ENCODE assay signal across 9 cellular contexts in the genomic region with DNA sequence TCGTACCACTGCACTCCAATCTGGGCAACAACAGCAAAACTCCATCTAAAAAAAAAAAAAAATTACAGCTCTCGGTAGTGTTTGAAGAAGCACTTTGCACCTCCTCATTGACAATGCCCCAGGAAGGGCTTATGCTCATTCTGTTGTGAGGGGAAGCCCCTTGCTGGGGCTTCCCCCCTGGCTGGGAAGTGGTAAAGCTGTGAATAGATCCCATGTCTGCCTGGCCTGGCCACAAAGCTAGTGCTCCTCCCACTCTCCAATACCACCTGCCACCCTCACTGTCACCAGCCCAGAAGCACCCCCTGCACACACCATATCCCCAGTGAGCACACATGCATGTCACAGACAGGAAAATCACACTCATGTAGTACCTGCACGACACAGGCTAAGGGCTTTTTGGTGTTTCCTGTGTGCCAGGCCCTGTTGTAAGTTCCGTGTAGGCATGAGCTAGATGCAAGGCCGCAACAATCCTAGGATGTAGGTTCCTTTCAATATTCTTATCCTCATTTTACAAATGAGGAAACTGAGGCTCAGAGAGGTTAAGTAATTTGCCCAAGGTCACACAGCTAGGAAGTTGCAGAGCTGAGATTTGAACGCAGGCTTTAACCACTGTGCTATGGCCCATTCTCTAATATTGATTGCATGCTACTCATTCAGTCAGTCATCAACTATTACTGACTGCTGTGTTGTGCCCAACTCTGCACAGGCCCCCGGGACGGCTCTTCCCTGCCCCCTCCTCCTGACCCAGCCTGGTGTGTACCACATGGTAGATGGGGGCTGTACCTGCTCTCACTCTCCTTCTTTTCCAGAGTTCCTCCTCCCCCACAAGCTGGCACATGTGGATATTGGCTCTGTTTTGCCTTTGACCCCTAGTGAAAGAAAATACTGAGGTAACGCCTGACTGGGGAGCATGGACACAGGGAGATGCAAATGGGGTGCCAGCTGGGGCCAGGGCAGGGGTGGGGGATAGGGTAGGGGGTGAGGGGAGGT. TPM values are rescaled to one million over a fixed set of nuclear protein-coding genes. Genes with fewer than 3 reads are reported as not detected.
DNase-seq lines count a peak whose midpoint lies in the region; ATAC-seq and TF ChIP-seq lines count a peak whose summit lies in the region.
"Had no signal": no experiment of that assay in that cellular context is flagged by ENCODE, and none has a peak within 500 bp of the region (broad histone marks: within the 10 kb centered on the region; RNA-seq: fewer than 3 reads in every experiment).

No MANE protein-coding gene starts in this region.

- H3K36me3 Mint-ChIP-seq in chondrocyte (ENCODE audit: low read depth) (no peaks in the 10 kb centered on the region), type B pancreatic cell (no peaks in the 10 kb centered on the region)
- H3K36me3 Mint-ChIP-seq in stimulated activated naive B cell treated with anti-CD40 and anti-IgM and Interleukin-4, amounts not matched to agents 10 μg/mL and 1 μg/mL and 100 μg/mL, for 72 hours: no peaks in the 10 kb centered on the region

- peak; percentile 45 for TF ChIP-seq CTCF in chondrocyte (IDR thresholded peaks at IDR 0.05)
- TF ChIP-seq CTCF in type B pancreatic cell (conservative IDR thresholded peaks at IDR 0.05): no peak

- H3K27me3 Mint-ChIP-seq in chondrocyte (ENCODE audit: low read depth) (no peaks in the 10 kb centered on the region), type B pancreatic cell (peaks cover 15% of the 10 kb centered on the region)
- H3K27me3 Mint-ChIP-seq in stimulated activated naive B cell treated with anti-CD40 and anti-IgM and Interleukin-4, amounts not matched to agents 10 μg/mL and 1 μg/mL and 100 μg/mL, for 72 hours: peaks cover 32 to 44% of the 10 kb centered on the region in 2 donors

- peak; percentile 7 for DNase-seq in SHP77 treated with DMSO at 0.1 percent for 48 hours (lab: John Stamatoyannopoulos, UW)
- DNase-seq in SHP77 (lab: John Stamatoyannopoulos, UW): no peak
- DNase-seq in NCI-H345 (lab: John Stamatoyannopoulos, UW): peak; percentile 35
- DNase-seq in chondrocyte (ENCODE audit: low spot score): no peak
- peak; percentile 68 for DNase-seq in stimulated activated naive B cell treated with anti-CD40 and anti-IgM and Interleukin-4, amounts not matched to agents 10 μg/mL and 1 μg/mL and 100 μg/mL, for 72 hours
- no peak for DNase-seq in type B pancreatic cell (ENCODE audit: extremely low spot score, unreplicated experiment)
- no peak for DNase-seq in NCI-H2196 (lab: John Stamatoyannopoulos, UW; ENCODE audit: unreplicated experiment)

- H3K9me3 Mint-ChIP-seq in chondrocyte (ENCODE audit: low read depth): no peaks in the 10 kb centered on the region
- H3K9me3 Mint-ChIP-seq in stimulated activated naive B cell treated with anti-CD40 and anti-IgM and Interleukin-4, amounts not matched to agents 10 μg/mL and 1 μg/mL and 100 μg/mL, for 72 hours: no peaks in the 10 kb centered on the region
- no peaks in the 10 kb centered on the region for H3K9me3 Mint-ChIP-seq in type B pancreatic cell

- no peak overlapping the region for H3K4me3 Mint-ChIP-seq in chondrocyte (ENCODE audit: unreplicated experiment)
- no peak overlapping the region for H3K4me3 Mint-ChIP-seq in stimulated activated naive B cell treated with anti-CD40 and anti-IgM and Interleukin-4, amounts not matched to agents 10 μg/mL and 1 μg/mL and 100 μg/mL, for 72 hours
- H3K4me3 Mint-ChIP-seq in type B pancreatic cell: no peak overlapping the region

- H3K4me1 Mint-ChIP-seq in chondrocyte (ENCODE audit: low read depth) (peaks cover 100% of the 10 kb centered on the region), type B pancreatic cell (ENCODE audit: unreplicated experiment) (peaks cover 62% of the 10 kb centered on the region)
- peaks cover 17 to 19% of the 10 kb centered on the region in 2 donors for H3K4me1 Mint-ChIP-seq in stimulated activated naive B cell treated with anti-CD40 and anti-IgM and Interleukin-4, amounts not matched to agents 10 μg/mL and 1 μg/mL and 100 μg/mL, for 72 hours

- H3K27ac Mint-ChIP-seq in chondrocyte (ENCODE audit: unreplicated experiment): peak overlapping the region; percentile 100
- H3K27ac Mint-ChIP-seq in stimulated activated naive B cell treated with anti-CD40 and anti-IgM and Interleukin-4, amounts not matched to agents 10 μg/mL and 1 μg/mL and 100 μg/mL, for 72 hours: no peak overlapping the region
- no peak overlapping the region for H3K27ac Mint-ChIP-seq in type B pancreatic cell

- ATAC-seq in GM21786 (IDR thresholded peaks at IDR 0.05; ENCODE audit: unreplicated experiment): peak; percentile 93
- peak; percentile 97 for ATAC-seq in stimulated activated naive B cell treated with anti-CD40 and anti-IgM and Interleukin-4, amounts not matched to agents 10 μg/mL and 1 μg/mL and 100 μg/mL, for 72 hours (replicated peaks)

RNA-seq across cellular contexts. Expression of a gene that starts 11.9 kb away (rescaled TPM):
- 34,852 to 36,120 TPM (median 35,333 TPM) in 3 replicates for total RNA-seq in chondrocyte
- total RNA-seq in type B pancreatic cell (ENCODE audit: low replicate concordance): 31.0 and 201 TPM in 2 replicates

RNA-seq across cellular contexts. Expression of a gene that starts 47.5 kb away (rescaled TPM):
- total RNA-seq in chondrocyte: 0.85 to 5.5 TPM (median 1.3 TPM) in 3 replicates
- 0.72 TPM in 1 of 2 replicates, not detected in the other for total RNA-seq in type B pancreatic cell (ENCODE audit: low replicate concordance)
- total RNA-seq: kidney epithelial cell had no signal

Comparison
In these comparisons a context has a peak if more than half of its experiments do, and no peak if none do; other contexts are left out.
1. DNase-seq: peak in SHP77 treated with DMSO at 0.1 percent for 48 hours (single experiment), NCI-H345 (single experiment) and stimulated activated naive B cell treated with anti-CD40 and anti-IgM and Interleukin-4, amounts not matched to agents 10 μg/mL and 1 μg/mL and 100 μg/mL, for 72 hours (single experiment); none in SHP77 (0 of 2), chondrocyte (single experiment), type B pancreatic cell (single experiment) and NCI-H2196 (single experiment).
2. RNA of a gene that starts 11.9 kb away (total RNA-seq): 34,852 to 36,120 TPM in chondrocyte; 31.0 to 201 TPM in type B pancreatic cell; every median in the first group is over 100 times any median in the second.